Comparison of ENCODE assay signal across 1 cellular context in genomic region chr6:35468181-35468979, GRCh38.
TF ChIP-seq lines count a peak whose summit lies in the region.

TSS of gene RPL10A (plus strand) at chr6:35468401. CDS start at chr6:35468435, 34 bp downstream.

TF ChIP-seq in GM12878, 131 proteins besides CTCF, POLR2A, EP300 and RAD21 (continued from another document and continues in another):
- TF ChIP-seq RELB (IDR thresholded peaks at IDR 0.05; ENCODE audit: low read depth) (no peak; the same call in 1 of the 2 replicates), CEBPZ (IDR thresholded peaks at IDR 0.05; ENCODE audit: low read depth, low read length) (no peak), MEF2B (IDR thresholded peaks at IDR 0.05; ENCODE audit: partially characterized antibody, poor library complexity, severe bottlenecking) (peak; percentile 2), ZBED1 (IDR thresholded peaks at IDR 0.05; ENCODE audit: borderline replicate concordance) (peak; percentile 90), KDM1A (IDR thresholded peaks at IDR 0.05; ENCODE audit: borderline replicate concordance) (no peak), NR2C2 (IDR thresholded peaks at IDR 0.05; ENCODE audit: borderline replicate concordance, control insufficient read depth, insufficient read length, low read depth) (no peak), ELK1 (IDR thresholded peaks at IDR 0.05; ENCODE audit: low read depth, low read length) (no peak), SREBF1 (IDR thresholded peaks at IDR 0.05; ENCODE audit: low read length) (no peak), CHD4 (IDR thresholded peaks at IDR 0.05) (no peak), MTA2 (IDR thresholded peaks at IDR 0.05; ENCODE audit: low read depth) (no peak), RAD51 (IDR thresholded peaks at IDR 0.05) (no peak), ZNF687 (IDR thresholded peaks at IDR 0.05) (peak; percentile 91), ZNF24 (IDR thresholded peaks at IDR 0.05) (peak; percentile 27; the same call in 1 of the 2 replicates), MYB (IDR thresholded peaks at IDR 0.05; ENCODE audit: borderline replicate concordance, low read depth, low read length) (peak; percentile 44; the same call in 1 of the 2 replicates), DPF2 (IDR thresholded peaks at IDR 0.05) (peak; percentile 76), SMC3 (IDR thresholded peaks at IDR 0.05; ENCODE audit: borderline replicate concordance, low read length) (peak; percentile 76), TBL1XR1 (IDR thresholded peaks at IDR 0.05; ENCODE audit: low read depth, low read length) (no peak), ZNF622 (IDR thresholded peaks at IDR 0.05) (no peak), YBX1 (IDR thresholded peaks at IDR 0.05) (no peak), RELA (IDR thresholded peaks at IDR 0.05; ENCODE audit: borderline replicate concordance, partially characterized antibody) (no peak), TCF12 (IDR thresholded peaks at IDR 0.05; ENCODE audit: low read depth, low read length) (peak; percentile 57; the same call in 1 of the 2 replicates), HDGF (IDR thresholded peaks at IDR 0.05) (no peak), CREM (IDR thresholded peaks at IDR 0.05; ENCODE audit: low read depth) (no peak), ATF7 (IDR thresholded peaks at IDR 0.05; ENCODE audit: low read depth) (no peak), HDAC2 (IDR thresholded peaks at IDR 0.05) (no peak), CUX1 (IDR thresholded peaks at IDR 0.05; ENCODE audit: insufficient replicate concordance, low read depth, low read length) (no peak), BRCA1 (IDR thresholded peaks at IDR 0.05; ENCODE audit: low read depth, low read length) (peak; percentile 98), CREB1 (IDR thresholded peaks at IDR 0.05; ENCODE audit: low read depth) (peak; percentile 62; the same call in 1 of the 2 replicates), IKZF1 (conservative IDR thresholded peaks at IDR 0.05) (peak; percentile 77), RBBP5 (conservative IDR thresholded peaks at IDR 0.05) (peak; percentile 94; the same call in 1 of the 2 replicates), E4F1 (IDR thresholded peaks at IDR 0.05; ENCODE audit: borderline replicate concordance, partially characterized antibody) (peak; percentile 46), ZBTB4 (CRISPR knock-in tag; IDR thresholded peaks at IDR 0.05) (no peak), ZNF207 (IDR thresholded peaks at IDR 0.05; ENCODE audit: borderline replicate concordance) (peak; percentile 97)
